23 cellular contexts compared by ENCODE assay signal in the genomic region with DNA sequence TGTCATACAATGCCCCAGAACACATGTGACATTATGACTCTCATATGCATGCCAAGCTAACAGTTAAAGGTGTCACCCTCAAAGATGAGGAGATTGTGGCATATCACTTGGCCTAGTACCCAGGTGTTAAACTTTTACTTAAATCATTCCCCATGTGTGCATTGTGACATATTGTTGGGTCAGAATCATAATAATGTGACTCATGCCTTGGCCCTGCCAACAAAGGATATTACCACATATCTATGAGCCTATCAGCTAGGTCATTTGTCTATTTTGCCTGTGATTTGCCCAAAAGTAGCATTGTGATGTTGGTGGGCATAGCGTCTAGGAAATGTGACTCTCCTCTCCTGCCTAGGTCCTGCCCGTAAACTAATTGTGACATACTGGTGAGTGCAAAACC.
"Had no signal": no experiment of that assay in that cellular context is flagged by ENCODE, and none has a peak within 500 bp of the region (broad histone marks: within the 10 kb centered on the region; RNA-seq: fewer than 3 reads in every experiment).

No MANE protein-coding gene starts in this region.

- DNase-seq: IMR-90, Karpas-422, KG1, MM.1S, NCI-H1092 treated with DMSO at 0.1 percent for 48 hours, NCI-H1436, NCI-H187, NCI-H2029, NCI-H2081 treated with DMSO at 0.1 percent for 48 hours, NCI-H2171, NCI-H226, NCI-H446, NCI-H510A, NCI-H524 treated with DMSO at 0.1 percent for 48 hours, NCI-H69, NCI-H774, RPMI8226, SHP77, SK-N-SH, SW 1271 had no signal

- FAIRE-seq: HepG2, RCC 7860 had no signal

- H3K27ac ChIP-seq: HL-60 had no signal

- H3K9me3 ChIP-seq: SK-N-SH had no signal

- ATAC-seq: HepG2 had no signal

- H3K4me2 ChIP-seq: SK-N-SH had no signal

- H3K9ac ChIP-seq: SK-N-SH had no signal
